Comparison of ENCODE assay signal across 10 cellular contexts in the genomic region with DNA sequence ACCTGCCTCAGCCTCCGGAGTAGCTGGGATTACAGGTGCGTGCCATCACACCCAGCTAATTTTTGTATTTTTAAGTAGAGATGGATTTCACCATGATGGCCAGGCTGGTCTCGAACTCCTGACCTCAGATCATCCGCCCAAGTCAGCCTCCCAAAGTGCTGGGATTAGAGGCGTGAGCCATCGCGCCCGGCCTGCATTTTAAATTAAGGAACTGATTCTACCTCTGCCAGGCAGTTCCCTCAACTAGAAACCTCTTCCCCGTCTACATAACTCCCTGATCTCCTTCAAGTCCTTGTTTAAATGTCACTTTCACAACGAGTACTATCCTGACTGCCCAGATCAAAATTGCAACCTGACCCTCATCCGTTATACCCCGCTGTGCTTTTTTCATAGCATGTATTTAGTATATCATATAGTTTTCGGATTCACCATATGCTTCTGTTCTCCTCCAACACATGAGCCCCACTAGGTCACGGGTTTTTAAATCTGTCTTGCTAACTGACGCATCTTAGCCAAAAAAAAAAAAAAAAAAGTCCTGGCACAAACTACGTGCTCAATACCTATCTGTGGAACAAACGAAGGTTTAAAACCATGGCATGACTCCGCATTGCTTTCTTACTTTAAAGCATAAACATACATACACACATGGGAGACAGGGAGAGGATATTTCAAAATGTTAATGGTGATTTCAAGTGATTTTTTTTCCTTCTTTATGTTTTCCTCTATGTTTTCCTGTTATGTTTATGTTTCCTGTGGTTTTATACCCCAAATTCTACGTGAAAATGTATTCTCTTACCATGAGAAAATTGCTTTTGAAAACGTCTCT. TPM values are rescaled to one million over a fixed set of nuclear protein-coding genes. Genes with fewer than 3 reads are reported as not detected.
DNase-seq lines count a peak whose midpoint lies in the region; ATAC-seq, FAIRE-seq and TF ChIP-seq lines count a peak whose summit lies in the region.
"Had no signal": no experiment of that assay in that cellular context is flagged by ENCODE, and none has a peak within 500 bp of the region (broad histone marks: within the 10 kb centered on the region; RNA-seq: fewer than 3 reads in every experiment).

No MANE protein-coding gene starts in this region.

- H3K4me1 ChIP-seq in mammary epithelial cell (ENCODE audit: insufficient read depth, low read length): peaks cover 5% of the 10 kb centered on the region

- no peaks in the 10 kb centered on the region for H3K36me3 Mint-ChIP-seq in activated CD4-positive, alpha-beta T cell treated with anti-CD3 and anti-CD28 coated beads for 36 hours (ENCODE audit: low read depth)

- no peak for FAIRE-seq in RCC 7860 (lab: Jason Lieb, UNC)

- CTCF ChIA-PET in activated CD4-positive, alpha-beta T cell treated with anti-CD3 and anti-CD28 coated beads for 36 hours (lab: Charles Lee): interaction anchor here (0.9 to 2.8 kb wide), 4 partner anchors 8 to 171 kb away, joined by 3 to 14 read pairs (median 3); no protein-coding TSS in a partner anchor
- CTCF ChIA-PET in mammary epithelial cell (lab: Charles Lee; ENCODE audit: low non-redundant PET): no interaction called here

- H3K4me2 ChIP-seq in mammary epithelial cell (ENCODE audit: insufficient read depth, low read depth, low read length): peak overlapping the region; percentile 90

- DNase-seq in activated CD4-positive, alpha-beta T cell treated with anti-CD3 and anti-CD28 coated beads for 36 hours: no peak
- no peak for DNase-seq in activated CD4-positive, alpha-beta T cell treated with anti-CD3 and anti-CD28 coated beads for 48 hours
- DNase-seq in NCI-H2171 treated with DMSO at 0.1 percent for 48 hours (lab: John Stamatoyannopoulos, UW) (peak; percentile 92), mammary epithelial cell (no peak), retinal pigment epithelial cell (ENCODE audit: low read depth) (no peak), RCC 7860 (ENCODE audit: low spot score) (no peak), ACHN (no peak), OCI-M2 (lab: John Stamatoyannopoulos, UW; ENCODE audit: unreplicated experiment) (no peak)
- DNase-seq: spleen had no signal

- no peaks in the 10 kb centered on the region for H4K20me1 ChIP-seq in mammary epithelial cell (ENCODE audit: insufficient read depth, low read length)

- H3K27me3 ChIP-seq in mammary epithelial cell (ENCODE audit: insufficient read depth, low read length): peaks cover 9% of the 10 kb centered on the region
- H3K27me3 ChIP-seq: body of pancreas had no signal

- dilution Hi-C loops in mammary epithelial cell (cut with HindIII; ENCODE audit: low sequenced_read_pairs): no loop called here

- POLR2A ChIA-PET in activated CD4-positive, alpha-beta T cell treated with anti-CD3 and anti-CD28 coated beads for 36 hours (lab: Charles Lee): no interaction called here

- TF ChIP-seq CTCF in mammary epithelial cell (conservative IDR thresholded peaks at IDR 0.05 in 1 of 2, IDR thresholded peaks at IDR 0.05 in 1 of 2; ENCODE audit: extremely low read depth in 1 of 2, insufficient read depth in 1 of 2, low read depth in 1 of 2, low read length in 2 of 2) (no peak), retinal pigment epithelial cell (conservative IDR thresholded peaks at IDR 0.05; ENCODE audit: low read depth, low read length) (no peak)

- H3K9ac ChIP-seq in mammary epithelial cell (ENCODE audit: insufficient read depth, low read length): no peak overlapping the region

- H3K27ac ChIP-seq in mammary epithelial cell (ENCODE audit: insufficient read depth, low read depth, low read length): no peak overlapping the region
- H3K27ac ChIP-seq: spleen had no signal

- no peak for ATAC-seq in activated CD4-positive, alpha-beta T cell treated with anti-CD3 and anti-CD28 coated beads for 36 hours

- H2AFZ ChIP-seq in mammary epithelial cell (ENCODE audit: low read depth, low read length): no peak overlapping the region

- H3K9me3 Mint-ChIP-seq in activated CD4-positive, alpha-beta T cell treated with anti-CD3 and anti-CD28 coated beads for 36 hours (ENCODE audit: low read depth): no peaks in the 10 kb centered on the region

- no peaks in the 10 kb centered on the region for H3K36me3 ChIP-seq in mammary epithelial cell (ENCODE audit: insufficient read depth, low read length)
- H3K36me3 ChIP-seq: spleen had no signal

- intact Hi-C loops in activated CD4-positive, alpha-beta T cell treated with anti-CD3 and anti-CD28 coated beads for 36 hours (cut with DNase I, micrococcal nuclease): no loop called here
- intact Hi-C loops in mammary epithelial cell (cut with micrococcal nuclease): no loop called here

- H3K27ac Mint-ChIP-seq in activated CD4-positive, alpha-beta T cell treated with anti-CD3 and anti-CD28 coated beads for 36 hours: no peak overlapping the region

- no peaks in the 10 kb centered on the region for H3K79me2 ChIP-seq in mammary epithelial cell (ENCODE audit: insufficient read depth, low read length)

- H3K4me1 Mint-ChIP-seq in activated CD4-positive, alpha-beta T cell treated with anti-CD3 and anti-CD28 coated beads for 36 hours: peaks cover 6% of the 10 kb centered on the region

- no TSS peak for BruUV-seq in mammary epithelial cell (replicated peaks; lab: Mats Ljungman, UMichigan)

- no peak overlapping the region for H3K4me3 ChIP-seq in mammary epithelial cell (replicated peaks in 1 of 3; ENCODE audit: insufficient read depth in 1 of 3, low read depth in 2 of 3, low read length in 3 of 3)
- H3K4me3 ChIP-seq in retinal pigment epithelial cell (ENCODE audit: low read length): peak overlapping the region; percentile 31

- no peaks in the 10 kb centered on the region for H3K9me3 ChIP-seq in mammary epithelial cell (replicated peaks; ENCODE audit: insufficient read depth, low read length)
- H3K9me3 ChIP-seq: body of pancreas had no signal

- peaks cover 43% of the 10 kb centered on the region for H3K27me3 Mint-ChIP-seq in activated CD4-positive, alpha-beta T cell treated with anti-CD3 and anti-CD28 coated beads for 36 hours

- WGBS in mammary epithelial cell (ENCODE audit: low coverage, missing lambda C conversion rate): 88% methylated on average over 20 of the region's 20 CpGs

- H3K4me3 Mint-ChIP-seq in activated CD4-positive, alpha-beta T cell treated with anti-CD3 and anti-CD28 coated beads for 36 hours: peak overlapping the region; percentile 61

- in situ Hi-C loops in mammary epithelial cell (cut with MboI; ENCODE audit: low sequenced_read_pairs in 2 of 2): no loop called here
- in situ Hi-C loops in ACHN (cut with HindIII; ENCODE audit: low pct_ligation_motif_present, low pct_unique_long_range_greater_than_20kb, low sequenced_read_pairs): no loop called here

RNA-seq across cellular contexts. Expression of a gene that starts 0.8 kb away (rescaled TPM):
- under 1 TPM in 1 of 2 experiments, not detected in 1; 0.05 TPM for total RNA-seq in activated CD4-positive, alpha-beta T cell treated with anti-CD3 and anti-CD28 coated beads for 36 hours
- not detected for total RNA-seq in mammary epithelial cell
- polyA plus RNA-seq in mammary epithelial cell: 0.07 TPM
- polyA minus RNA-seq in mammary epithelial cell: not detected
- total RNA-seq: spleen had no signal

RNA-seq across cellular contexts. Expression of a gene that starts 18.1 kb away (rescaled TPM):
- total RNA-seq in activated CD4-positive, alpha-beta T cell treated with anti-CD3 and anti-CD28 coated beads for 36 hours: under 1 TPM; 0.63 to 0.89 TPM
- 10 to 100 TPM in 1 of 2 donors, 1 to 10 TPM in 1; 4.7 to 13.0 TPM for total RNA-seq in mammary epithelial cell
- 5.7 TPM for polyA plus RNA-seq in mammary epithelial cell
- polyA minus RNA-seq in mammary epithelial cell: 0.31 TPM

RNA-seq across cellular contexts. Expression of a gene that starts 35.3 kb away (rescaled TPM):
- 10 to 100 TPM; 18.6 to 19.9 TPM for total RNA-seq in activated CD4-positive, alpha-beta T cell treated with anti-CD3 and anti-CD28 coated beads for 36 hours
- 10 to 100 TPM; 41.0 to 57.5 TPM for total RNA-seq in mammary epithelial cell
- polyA plus RNA-seq in mammary epithelial cell: 46.4 TPM
- polyA minus RNA-seq in mammary epithelial cell: 69.7 TPM

RNA-seq across cellular contexts. Expression of a gene that starts 53.9 kb away (rescaled TPM):
- under 1 TPM; 0.41 to 0.69 TPM for total RNA-seq in activated CD4-positive, alpha-beta T cell treated with anti-CD3 and anti-CD28 coated beads for 36 hours
- total RNA-seq in mammary epithelial cell: under 1 TPM; 0.50 to 0.66 TPM
- 0.25 TPM for polyA plus RNA-seq in mammary epithelial cell
- not detected for polyA minus RNA-seq in mammary epithelial cell

RNA-seq across cellular contexts. Expression of a gene that starts 54.1 kb away (rescaled TPM):
- total RNA-seq in activated CD4-positive, alpha-beta T cell treated with anti-CD3 and anti-CD28 coated beads for 36 hours: 100 to 1,000 TPM; 299 to 537 TPM
- 100 to 1,000 TPM in 1 of 2 donors, 10 to 100 TPM in 1; 45.3 to 461 TPM for total RNA-seq in mammary epithelial cell
- polyA plus RNA-seq in mammary epithelial cell: 192 TPM
- polyA minus RNA-seq in mammary epithelial cell: 19.3 TPM
